In the genomic region with DNA sequence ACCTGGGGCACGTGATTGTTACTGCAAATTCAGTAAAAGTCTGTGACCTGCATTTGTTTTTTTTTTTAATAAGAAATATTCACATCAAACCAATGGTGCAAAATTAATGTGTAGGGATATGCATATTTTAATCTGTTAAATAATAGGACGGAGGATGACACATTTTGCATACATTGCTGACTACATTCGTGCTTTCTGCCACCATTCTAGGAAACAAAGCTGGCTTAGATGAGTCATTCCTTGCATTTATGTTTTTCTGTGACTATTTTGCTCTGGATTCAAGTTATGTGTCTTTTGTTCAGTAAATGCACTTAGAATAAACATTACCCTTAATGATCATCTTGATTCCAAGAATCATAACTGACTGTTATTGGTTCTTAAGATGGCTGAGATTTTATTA, we compare ENCODE assay signal across 29 cellular contexts. TPM values are rescaled to one million over a fixed set of nuclear protein-coding genes. Genes with fewer than 3 reads are reported as not detected.
"Had no signal": no experiment of that assay in that cellular context is flagged by ENCODE, and none has a peak within 500 bp of the region (broad histone marks: within the 10 kb centered on the region; RNA-seq: fewer than 3 reads in every experiment).

No MANE protein-coding gene starts in this region.

- ATAC-seq: activated T-cell treated with anti-CD3 and anti-CD28 coated beads, Interleukin-2, amount 50 U/mL, for 4 hours; activated T-helper 17 cell treated with anti-CD3 and anti-CD28 coated beads, Interleukin-2, amount 50 U/mL, for 72 hours; effector memory CD8-positive, alpha-beta T cell; gastroesophageal sphincter; WTC11 had no signal

- DNase-seq: activated CD4-positive, alpha-beta memory T cell treated with anti-CD3 and anti-CD28 coated beads, Interleukin-2, amount 10 ng/mL, durations not matched to agents 7 days and 5 days; activated CD4-positive, alpha-beta T cell treated with anti-CD3 and anti-CD28 coated beads for 1 hour; activated CD4-positive, alpha-beta T cell treated with anti-CD3 and anti-CD28 coated beads for 4 hours; activated CD4-positive, alpha-beta T cell treated with anti-CD3 and anti-CD28 coated beads, Interleukin-2, amount 10 ng/mL, durations not matched to agents 7 days and 5 days; activated CD4-positive, alpha-beta T cell treated with anti-CD3 and anti-CD28 coated beads, Interleukin-2, amount 50 U/mL, for 4 hours; activated effector memory CD4-positive, alpha-beta T cell treated with Interleukin-2 at 50 U/mL for 16 hours; activated gamma-delta T cell treated with Interleukin-2 at 50 U/mL for 16 hours; activated naive CD4-positive, alpha-beta T cell treated with anti-CD3 and anti-CD28 coated beads, Interleukin-2, amount 50 U/mL, for 16 hours; activated naive CD4-positive, alpha-beta T cell treated with Interleukin-2 at 50 U/mL for 16 hours; activated T-cell treated with anti-CD3 and anti-CD28 coated beads, Interleukin-2, amount 50 U/mL, for 4 hours; amniotic stem cell; anterior cingulate cortex; brain microvascular endothelial cell; caudate nucleus; cortex of kidney; dermis blood vessel endothelial cell; effector CD4-positive, alpha-beta T cell; effector memory CD8-positive, alpha-beta T cell; foreskin melanocyte; head of caudate nucleus; hippocampal formation had no signal

- H3K9me3 ChIP-seq: esophagus muscularis mucosa, gastroesophageal sphincter had no signal

- H3K36me3 ChIP-seq: brain microvascular endothelial cell, esophagus muscularis mucosa, gastroesophageal sphincter had no signal

- H3K27me3 ChIP-seq: brain microvascular endothelial cell, esophagus muscularis mucosa, gastroesophageal sphincter had no signal

- FAIRE-seq: astrocyte, colon had no signal

- H3K27ac ChIP-seq: brain microvascular endothelial cell, esophagus muscularis mucosa, gastroesophageal sphincter, VCaP had no signal

- H3K4me1 ChIP-seq: esophagus muscularis mucosa, gastroesophageal sphincter had no signal

- H3K4me3 ChIP-seq: esophagus muscularis mucosa, gastroesophageal sphincter had no signal

RNA-seq across cellular contexts. Expression of gene CYYR1, which starts 23.9 kb away (rescaled TPM):
- total RNA-seq: activated CD4-positive, alpha-beta memory T cell treated with anti-CD3 and anti-CD28 coated beads, Interleukin-2, amount 10 ng/mL, durations not matched to agents 7 days and 5 days; activated CD4-positive, alpha-beta T cell treated with anti-CD3 and anti-CD28 coated beads, Interleukin-2, amount 10 ng/mL, durations not matched to agents 7 days and 5 days; activated T-helper 17 cell treated with anti-CD3 and anti-CD28 coated beads, Interleukin-2, amount 50 U/mL, for 72 hours; T-helper 1 cell treated with Interleukin-12 subunit alpha and Interleukin-12 subunit beta and Interleukin-4 antibody, amounts not matched to agents 30 ng/mL and 1 ng/mL, for 36 hours had no signal
